ENCODE assay signal across 2 cellular contexts in the genomic region with DNA sequence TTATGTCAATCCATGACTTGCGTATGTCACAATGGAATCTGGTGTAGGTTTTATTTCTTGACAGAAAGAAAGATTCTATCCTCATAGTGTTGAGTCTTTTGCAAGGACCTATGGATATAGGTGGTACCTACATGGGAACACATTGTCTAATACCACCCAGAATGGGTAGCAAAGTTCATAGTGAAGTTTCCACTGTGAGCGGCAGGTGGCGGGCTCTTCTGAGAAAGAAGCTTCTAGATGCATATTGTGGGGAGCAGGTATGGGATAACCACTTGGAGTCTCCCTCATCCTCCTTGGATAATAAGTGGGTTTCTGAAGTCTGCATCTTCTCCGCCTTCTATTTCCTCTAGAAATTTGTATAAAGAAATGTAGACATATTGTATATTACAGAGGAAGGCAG.
TF ChIP-seq lines count a peak whose summit lies in the region.

No MANE protein-coding gene starts in this region.

TF ChIP-seq in SK-N-SH, 30 proteins besides CTCF, POLR2A, EP300 and RAD21 (continued from another document):
- no peak for TF ChIP-seq SMC3 (IDR thresholded peaks at IDR 0.05; ENCODE audit: low read depth, low read length)
- TF ChIP-seq TCF12 (IDR thresholded peaks at IDR 0.05) = no peak
- no peak for TF ChIP-seq GABPA (IDR thresholded peaks at IDR 0.05; ENCODE audit: low read depth)
- TF ChIP-seq FOXM1 (IDR thresholded peaks at IDR 0.05; ENCODE audit: low read depth) = no peak
- TF ChIP-seq MXI1 (IDR thresholded peaks at IDR 0.05; ENCODE audit: low read depth, low read length) = no peak
- TF ChIP-seq USF2 (IDR thresholded peaks at IDR 0.05; ENCODE audit: borderline replicate concordance, low read depth, low read length) = no peak
- TF ChIP-seq CHD2 (IDR thresholded peaks at IDR 0.05; ENCODE audit: low read length, partially characterized antibody) = no peak

TF ChIP-seq in SK-N-SH treated with all-trans-retinoic acid at 6 μM for 48 hours, 23 proteins besides CTCF, POLR2A, EP300 and RAD21 (continued from another document):
- TF ChIP-seq CSRNP3 (CRISPR knock-in tag; IDR thresholded peaks at IDR 0.05) (no peak), GLIS3 (CRISPR knock-in tag; IDR thresholded peaks at IDR 0.05) (no peak), ZNF70 (CRISPR knock-in tag; IDR thresholded peaks at IDR 0.05) (no peak), ZNF565 (CRISPR knock-in tag; conservative IDR thresholded peaks at IDR 0.05; ENCODE audit: low read depth) (no peak), ZC3H10 (CRISPR knock-in tag; IDR thresholded peaks at IDR 0.05) (no peak), OSR1 (CRISPR knock-in tag; IDR thresholded peaks at IDR 0.05) (no peak), PPARA (CRISPR knock-in tag; IDR thresholded peaks at IDR 0.05; ENCODE audit: borderline replicate concordance) (no peak), ESRRG (CRISPR knock-in tag; IDR thresholded peaks at IDR 0.05) (no peak), ARNTL (CRISPR knock-in tag; IDR thresholded peaks at IDR 0.05; ENCODE audit: borderline replicate concordance, low read depth) (no peak), TOX (CRISPR knock-in tag; IDR thresholded peaks at IDR 0.05; ENCODE audit: borderline replicate concordance) (no peak), RARB (CRISPR knock-in tag; IDR thresholded peaks at IDR 0.05) (no peak), ZFP3 (CRISPR knock-in tag; IDR thresholded peaks at IDR 0.05) (no peak), SNAI2 (CRISPR knock-in tag; IDR thresholded peaks at IDR 0.05) (no peak), ZNF8 (CRISPR knock-in tag; IDR thresholded peaks at IDR 0.05) (no peak), ZFP30 (CRISPR knock-in tag; IDR thresholded peaks at IDR 0.05) (no peak), PATZ1 (CRISPR knock-in tag; IDR thresholded peaks at IDR 0.05; ENCODE audit: borderline replicate concordance) (no peak)
- TF ChIP-seq, protein P1, sequence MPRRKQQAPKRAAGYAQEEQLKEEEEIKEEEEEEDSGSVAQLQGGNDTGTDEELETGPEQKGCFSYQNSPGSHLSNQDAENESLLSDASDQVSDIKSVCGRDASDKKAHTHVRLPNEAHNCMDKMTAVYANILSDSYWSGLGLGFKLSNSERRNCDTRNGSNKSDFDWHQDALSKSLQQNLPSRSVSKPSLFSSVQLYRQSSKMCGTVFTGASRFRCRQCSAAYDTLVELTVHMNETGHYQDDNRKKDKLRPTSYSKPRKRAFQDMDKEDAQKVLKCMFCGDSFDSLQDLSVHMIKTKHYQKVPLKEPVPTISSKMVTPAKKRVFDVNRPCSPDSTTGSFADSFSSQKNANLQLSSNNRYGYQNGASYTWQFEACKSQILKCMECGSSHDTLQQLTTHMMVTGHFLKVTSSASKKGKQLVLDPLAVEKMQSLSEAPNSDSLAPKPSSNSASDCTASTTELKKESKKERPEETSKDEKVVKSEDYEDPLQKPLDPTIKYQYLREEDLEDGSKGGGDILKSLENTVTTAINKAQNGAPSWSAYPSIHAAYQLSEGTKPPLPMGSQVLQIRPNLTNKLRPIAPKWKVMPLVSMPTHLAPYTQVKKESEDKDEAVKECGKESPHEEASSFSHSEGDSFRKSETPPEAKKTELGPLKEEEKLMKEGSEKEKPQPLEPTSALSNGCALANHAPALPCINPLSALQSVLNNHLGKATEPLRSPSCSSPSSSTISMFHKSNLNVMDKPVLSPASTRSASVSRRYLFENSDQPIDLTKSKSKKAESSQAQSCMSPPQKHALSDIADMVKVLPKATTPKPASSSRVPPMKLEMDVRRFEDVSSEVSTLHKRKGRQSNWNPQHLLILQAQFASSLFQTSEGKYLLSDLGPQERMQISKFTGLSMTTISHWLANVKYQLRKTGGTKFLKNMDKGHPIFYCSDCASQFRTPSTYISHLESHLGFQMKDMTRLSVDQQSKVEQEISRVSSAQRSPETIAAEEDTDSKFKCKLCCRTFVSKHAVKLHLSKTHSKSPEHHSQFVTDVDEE (CRISPR knock-in tag; IDR thresholded peaks at IDR 0.05) = no peak
